ENCODE assay signal across 26 cellular contexts in genomic region chr20:12673352-12673751, GRCh38.
"Had no signal": no experiment of that assay in that cellular context is flagged by ENCODE, and none has a peak within 500 bp of the region (broad histone marks: within the 10 kb centered on the region; RNA-seq: fewer than 3 reads in every experiment).

No MANE protein-coding gene starts in this region.

- H3K9ac ChIP-seq: neural progenitor cell, parathyroid adenoma had no signal

- H3K4me1 ChIP-seq: colonic mucosa, gastrocnemius medialis, neural progenitor cell, parathyroid adenoma, testis, tibial artery, upper lobe of left lung had no signal

- H2AFZ ChIP-seq: neural progenitor cell, parathyroid adenoma had no signal

- H3K36me3 ChIP-seq: colonic mucosa, gastrocnemius medialis, neural progenitor cell, stomach, tibial artery, upper lobe of left lung had no signal

- FAIRE-seq: kidney, urothelium cell line had no signal

- DNase-seq: colonic mucosa; effector CD8-positive, alpha-beta T cell; endodermal cell; foreskin fibroblast; gastrocnemius medialis; head of caudate nucleus; kidney; mucosa of descending colon; naive B cell; stimulated activated CD4-positive, alpha-beta T cell treated with anti-CD3 and anti-CD28 coated beads, Interleukin-2, amount 100 ng/mL, for 24 hours; stimulated activated CD4-positive, alpha-beta T cell treated with anti-CD3 and anti-CD28 coated beads, Interleukin-4, amount 100 ng/mL, for 24 hours; stimulated activated naive CD4-positive, alpha-beta T cell treated with Interleukin-2 at 50 U/mL for 16 hours; stomach; testis; tibial artery; upper lobe of left lung had no signal

- H3K79me2 ChIP-seq: parathyroid adenoma had no signal

- H3K4me3 ChIP-seq: colonic mucosa, gastrocnemius medialis, lung, mucosa of descending colon, neural progenitor cell, stomach, testis, tibial artery, upper lobe of left lung had no signal

- H3K27me3 ChIP-seq: colonic mucosa, gastrocnemius medialis, neural progenitor cell, stomach, testis, tibial artery, upper lobe of left lung had no signal

- H3K27ac ChIP-seq: colonic mucosa, epithelial cell of prostate, gastrocnemius medialis, neural progenitor cell, parathyroid adenoma, stomach, testis, tibial artery, upper lobe of left lung had no signal

- H3K4me2 ChIP-seq: neural progenitor cell had no signal

- H3K9me3 ChIP-seq: colonic mucosa, gastrocnemius medialis, mucosa of descending colon, stomach, testis, tibial artery, upper lobe of left lung had no signal

- ATAC-seq: esophagus mucosa; gastrocnemius medialis; left lobe of liver; mucosa of descending colon; natural killer cell treated with Interleukin-12 subunit alpha and Interleukin-12 subunit beta and Interleukin-15 and Interleukin-18, amount 100 ng/mL, for 72 hours; sciatic nerve; stimulated activated effector memory CD8-positive, alpha-beta T cell treated with anti-CD3 and anti-CD28 coated beads, Interleukin-12 subunit alpha, Interleukin-12 subunit beta, amount 100 ng/mL, for 72 hours had no signal
